Comparison of ENCODE assay signal across 12 cellular contexts in the genomic region with DNA sequence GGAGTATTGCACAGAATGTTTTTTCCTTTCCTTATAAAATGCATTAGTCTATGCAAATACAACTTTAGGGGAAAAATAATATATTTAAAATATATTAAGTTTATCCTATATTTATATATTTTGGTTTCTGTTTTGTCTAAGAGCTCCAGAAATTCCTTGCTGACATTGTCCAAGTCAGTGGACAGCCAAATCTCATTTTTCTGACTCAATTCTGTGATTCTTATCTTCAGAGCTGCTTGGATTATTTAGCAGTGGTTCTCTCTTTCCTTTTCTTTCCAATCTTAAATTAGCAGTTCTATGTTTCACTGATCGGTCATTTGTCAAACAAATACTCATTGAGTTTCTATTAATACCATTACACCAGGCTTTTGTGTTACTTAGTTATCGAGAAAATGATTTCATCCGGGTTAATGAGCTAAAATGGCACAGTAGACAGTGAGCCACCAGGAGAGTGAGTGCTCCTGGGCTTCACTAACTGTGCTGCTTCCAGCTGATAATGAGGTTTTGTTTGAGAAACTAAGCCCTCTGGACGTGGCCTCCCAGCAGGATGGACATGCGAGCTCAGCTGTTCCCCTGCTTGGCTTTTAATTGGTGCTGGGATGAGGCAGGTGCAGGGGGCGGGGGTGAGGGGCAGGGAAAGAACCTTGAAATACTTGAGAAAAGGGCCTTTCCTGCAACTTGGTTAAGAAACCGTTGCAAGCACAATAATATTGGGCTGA. TPM values are rescaled to one million over a fixed set of nuclear protein-coding genes. Genes with fewer than 3 reads are reported as not detected.
A peak's percentile ranks its signal among the peaks of the same experiment; 100 is the strongest.
DNase-seq lines count a peak whose midpoint lies in the region; ATAC-seq and TF ChIP-seq lines count a peak whose summit lies in the region.
"Had no signal": no experiment of that assay in that cellular context is flagged by ENCODE, and none has a peak within 500 bp of the region (broad histone marks: within the 10 kb centered on the region; RNA-seq: fewer than 3 reads in every experiment).

No MANE protein-coding gene starts in this region.

- no peak overlapping the region for H3K4me3 ChIP-seq in left lung
- no peak overlapping the region for H3K4me3 ChIP-seq in MG63
- H3K4me3 ChIP-seq: skin epidermis had no signal

- H3K27ac ChIP-seq in left lung (peak overlapping the region in 1 of 2 donors; percentile 10), caudate nucleus (ENCODE audit: low read depth, low read length) (no peak overlapping the region)
- H3K27ac ChIP-seq: HL-60, skin epidermis had no signal

- ATAC-seq in SK-N-SH treated with all-trans-retinoic acid at 6 μM for 48 hours: peak; percentile 58
- ATAC-seq in left lung: peak; percentile 20
- no peak for ATAC-seq in HG02610 (IDR thresholded peaks at IDR 0.05; ENCODE audit: unreplicated experiment)

- no peaks in the 10 kb centered on the region for H3K9me3 ChIP-seq in left lung
- H3K9me3 ChIP-seq in MG63: no peaks in the 10 kb centered on the region

- H3K4me1 ChIP-seq in left lung: peaks cover 3 to 4% of the 10 kb centered on the region in 2 donors

- TF ChIP-seq CTCF in left lung (IDR thresholded peaks at IDR 0.05): no peak

- intact Hi-C loops in left lung (cut with DNase I): no loop called here

- peak; percentile 8 for DNase-seq in DMS53 treated with DMSO at 0.1 percent for 48 hours (lab: John Stamatoyannopoulos, UW; ENCODE audit: unreplicated experiment)
- peak; percentile 88 for DNase-seq in NCI-H1417 treated with DMSO at 0.1 percent for 48 hours (lab: John Stamatoyannopoulos, UW)
- no peak for DNase-seq in left lung
- DNase-seq in caudate nucleus (lab: John Stamatoyannopoulos, UW): no peak
- no peak for DNase-seq in HPDE6-E6E7 (ENCODE audit: extremely low spot score)
- DNase-seq in MG63: no peak
- DNase-seq: naive B cell, RPMI8226 had no signal

- H3K27me3 ChIP-seq in left lung (no peaks in the 10 kb centered on the region), MG63 (no peaks in the 10 kb centered on the region)

- H3K36me3 ChIP-seq in left lung: peaks cover 0 to 7% of the 10 kb centered on the region in 2 donors
- H3K36me3 ChIP-seq in MG63: no peaks in the 10 kb centered on the region

TF ChIP-seq in SK-N-SH treated with all-trans-retinoic acid at 6 μM for 48 hours, 23 proteins besides CTCF, POLR2A, EP300 and RAD21:
- no peak for TF ChIP-seq ZFP30 (CRISPR knock-in tag; IDR thresholded peaks at IDR 0.05)
- no peak for TF ChIP-seq OSR1 (CRISPR knock-in tag; IDR thresholded peaks at IDR 0.05)
- no peak for TF ChIP-seq PPARA (CRISPR knock-in tag; IDR thresholded peaks at IDR 0.05; ENCODE audit: borderline replicate concordance)
- TF ChIP-seq, protein P1, sequence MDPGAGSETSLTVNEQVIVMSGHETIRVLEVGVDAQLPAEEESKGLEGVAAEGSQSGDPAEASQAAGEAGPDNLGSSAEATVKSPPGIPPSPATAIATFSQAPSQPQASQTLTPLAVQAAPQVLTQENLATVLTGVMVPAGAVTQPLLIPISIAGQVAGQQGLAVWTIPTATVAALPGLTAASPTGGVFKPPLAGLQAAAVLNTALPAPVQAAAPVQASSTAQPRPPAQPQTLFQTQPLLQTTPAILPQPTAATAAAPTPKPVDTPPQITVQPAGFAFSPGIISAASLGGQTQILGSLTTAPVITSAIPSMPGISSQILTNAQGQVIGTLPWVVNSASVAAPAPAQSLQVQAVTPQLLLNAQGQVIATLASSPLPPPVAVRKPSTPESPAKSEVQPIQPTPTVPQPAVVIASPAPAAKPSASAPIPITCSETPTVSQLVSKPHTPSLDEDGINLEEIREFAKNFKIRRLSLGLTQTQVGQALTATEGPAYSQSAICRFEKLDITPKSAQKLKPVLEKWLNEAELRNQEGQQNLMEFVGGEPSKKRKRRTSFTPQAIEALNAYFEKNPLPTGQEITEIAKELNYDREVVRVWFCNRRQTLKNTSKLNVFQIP (CRISPR knock-in tag; IDR thresholded peaks at IDR 0.05; ENCODE audit: borderline replicate concordance, low read depth): no peak
- TF ChIP-seq, protein P2, sequence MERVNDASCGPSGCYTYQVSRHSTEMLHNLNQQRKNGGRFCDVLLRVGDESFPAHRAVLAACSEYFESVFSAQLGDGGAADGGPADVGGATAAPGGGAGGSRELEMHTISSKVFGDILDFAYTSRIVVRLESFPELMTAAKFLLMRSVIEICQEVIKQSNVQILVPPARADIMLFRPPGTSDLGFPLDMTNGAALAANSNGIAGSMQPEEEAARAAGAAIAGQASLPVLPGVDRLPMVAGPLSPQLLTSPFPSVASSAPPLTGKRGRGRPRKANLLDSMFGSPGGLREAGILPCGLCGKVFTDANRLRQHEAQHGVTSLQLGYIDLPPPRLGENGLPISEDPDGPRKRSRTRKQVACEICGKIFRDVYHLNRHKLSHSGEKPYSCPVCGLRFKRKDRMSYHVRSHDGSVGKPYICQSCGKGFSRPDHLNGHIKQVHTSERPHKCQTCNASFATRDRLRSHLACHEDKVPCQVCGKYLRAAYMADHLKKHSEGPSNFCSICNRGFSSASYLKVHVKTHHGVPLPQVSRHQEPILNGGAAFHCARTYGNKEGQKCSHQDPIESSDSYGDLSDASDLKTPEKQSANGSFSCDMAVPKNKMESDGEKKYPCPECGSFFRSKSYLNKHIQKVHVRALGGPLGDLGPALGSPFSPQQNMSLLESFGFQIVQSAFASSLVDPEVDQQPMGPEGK (CRISPR knock-in tag; IDR thresholded peaks at IDR 0.05; ENCODE audit: borderline replicate concordance): no peak
- TF ChIP-seq ZNF8 (CRISPR knock-in tag; IDR thresholded peaks at IDR 0.05): no peak
- no peak for TF ChIP-seq BACH2 (CRISPR knock-in tag; IDR thresholded peaks at IDR 0.05; ENCODE audit: borderline replicate concordance)

RNA-seq across cellular contexts. Expression of a gene that starts 44.0 kb away (rescaled TPM):
- total RNA-seq in left lung: 100 to 1,000 TPM; 271 to 457 TPM
- total RNA-seq in MG63 (2014; rRNA removed; shearing (Covaris generic); ENCODE audit: low replicate concordance): 2.5 and 2.7 TPM in 2 replicates

Comparison
In these comparisons a context has a peak if more than half of its experiments do, and no peak if none do; other contexts are left out.
1. DNase-seq: peak in DMS53 treated with DMSO at 0.1 percent for 48 hours (single experiment) and NCI-H1417 treated with DMSO at 0.1 percent for 48 hours (single experiment); none in left lung (0 of 2), caudate nucleus (0 of 61), HPDE6-E6E7 (single experiment) and MG63 (single experiment).
2. RNA of a gene that starts 44.0 kb away (total RNA-seq): 271 to 457 TPM in left lung; 2.5 to 2.7 TPM in MG63; every median in the first group is over 10 times any median in the second.